8 cellular contexts compared by ENCODE assay signal in the genomic region with DNA sequence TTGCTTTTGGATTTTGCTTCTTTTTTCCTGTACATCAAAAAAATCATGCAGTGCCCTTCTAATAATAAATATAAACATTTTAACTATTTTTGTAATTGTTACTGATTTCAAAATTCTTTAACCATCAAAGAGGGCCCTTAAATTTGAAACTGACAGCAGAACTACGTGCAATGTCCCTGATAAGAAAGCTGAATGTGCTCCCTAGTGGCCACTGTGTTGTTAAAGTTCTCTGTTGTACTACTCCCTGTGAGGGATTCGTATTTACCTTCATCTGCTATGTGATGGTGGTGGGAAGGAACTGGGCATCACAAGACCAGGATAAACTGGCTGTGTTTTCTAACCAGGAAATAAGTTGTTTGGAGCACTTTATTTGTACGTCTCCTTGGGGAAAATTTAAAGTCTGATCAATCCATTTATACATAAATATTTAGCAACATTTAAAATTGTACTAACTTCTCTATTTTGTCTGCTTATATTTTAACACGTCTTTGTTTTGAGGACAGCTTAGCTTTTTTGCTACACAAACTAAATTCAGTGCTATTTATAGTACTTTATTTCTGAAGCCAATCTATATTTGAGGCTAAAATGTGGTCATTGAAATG.
DNase-seq lines count a peak whose midpoint lies in the region; ATAC-seq, FAIRE-seq and TF ChIP-seq lines count a peak whose summit lies in the region.

No MANE protein-coding gene starts in this region.

- peak; percentile 75 for ATAC-seq in foreskin keratinocyte
- ATAC-seq in activated CD4-positive, CD25-positive, alpha-beta regulatory T cell treated with anti-CD3 and anti-CD28 coated beads, Interleukin-2, amount 50 U/mL, for 24 hours = no peak

- intact Hi-C loops in Calu3 (cut with micrococcal nuclease; ENCODE audit: unreplicated experiment) = loop anchor here (1.0 to 10.0 kb wide), 2 partner anchors 293 to 527 kb away; no protein-coding TSS in a partner anchor

- TF ChIP-seq CTCF in Calu3 (IDR thresholded peaks at IDR 0.05; ENCODE audit: unreplicated experiment) (no peak), LNCAP (IDR thresholded peaks at IDR 0.05) (peak; percentile 65), foreskin keratinocyte (conservative IDR thresholded peaks at IDR 0.05) (peak; percentile 80)

- DNase-seq in Calu3 (peak; percentile 21), SK-N-DZ (ENCODE audit: low spot score) (peak; percentile 36), foreskin keratinocyte (peak; percentile 22 to 57), urothelium cell line (ENCODE audit: low spot score) (peak; percentile 69), T-helper 9 cell (no peak)
- DNase-seq in activated CD8-positive, alpha-beta memory T cell treated with anti-CD3 and anti-CD28 coated beads, Interleukin-2, amount 50 U/mL, for 48 hours = no peak

- H3K27me3 Mint-ChIP-seq in Calu3 (ENCODE audit: unreplicated experiment) = no peaks in the 10 kb centered on the region

- no peak overlapping the region for H3K4me3 Mint-ChIP-seq in Calu3 (ENCODE audit: low read depth, unreplicated experiment)

- no peaks in the 10 kb centered on the region for H3K4me1 ChIP-seq in foreskin keratinocyte

- no peaks in the 10 kb centered on the region for H3K4me1 Mint-ChIP-seq in Calu3 (ENCODE audit: low read depth, unreplicated experiment)

- H3K27ac Mint-ChIP-seq in Calu3 (ENCODE audit: unreplicated experiment) = no peak overlapping the region

- CTCF ChIA-PET in Calu3 (lab: Charles Lee) = no interaction called here

- no peak overlapping the region for H3K27ac ChIP-seq in foreskin keratinocyte

- FAIRE-seq in urothelium cell line (lab: Jason Lieb, UNC) = peak; percentile 69

- BruUV-seq in Calu3 (replicated peaks; lab: Mats Ljungman, UMichigan) = no TSS peak

- H3K27me3 ChIP-seq in foreskin keratinocyte = no peaks in the 10 kb centered on the region

- no peaks in the 10 kb centered on the region for H3K9me3 Mint-ChIP-seq in Calu3 (ENCODE audit: low read depth, unreplicated experiment)

- no peaks in the 10 kb centered on the region for H3K36me3 Mint-ChIP-seq in Calu3 (ENCODE audit: insufficient read depth, unreplicated experiment)

Comparison
In these comparisons a context has a peak if more than half of its experiments do, and no peak if none do; other contexts are left out.
1. DNase-seq: peak in Calu3 (single experiment), SK-N-DZ (single experiment), foreskin keratinocyte (2 of 2) and urothelium cell line (single experiment); none in T-helper 9 cell (single experiment) and activated CD8-positive, alpha-beta memory T cell treated with anti-CD3 and anti-CD28 coated beads, Interleukin-2, amount 50 U/mL, for 48 hours (single experiment).